ENCODE assay signal across 8 cellular contexts in the genomic region with DNA sequence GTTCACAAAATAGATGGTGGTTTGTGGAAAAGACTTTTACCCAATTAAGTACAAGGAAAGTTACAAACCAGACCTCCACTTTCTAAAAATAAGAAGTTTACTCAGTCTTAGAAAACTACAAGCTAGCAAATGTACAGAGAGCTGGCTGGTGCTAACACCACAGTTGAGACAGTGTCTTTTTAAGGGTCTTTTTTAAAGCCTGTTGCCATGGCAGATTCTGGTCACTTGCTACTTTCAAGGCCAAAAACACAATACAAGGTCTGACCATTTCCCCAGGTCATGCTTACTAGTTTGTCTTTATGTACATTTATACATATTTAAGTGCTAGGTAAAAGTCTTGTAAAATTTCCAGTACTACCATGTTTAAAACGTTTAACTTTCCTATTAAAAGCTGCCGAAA. TPM values are rescaled to one million over a fixed set of nuclear protein-coding genes. Genes with fewer than 3 reads are reported as not detected.
DNase-seq lines count a peak whose midpoint lies in the region; TF ChIP-seq lines count a peak whose summit lies in the region.

No MANE protein-coding gene starts in this region.

- no peak for TF ChIP-seq EP300 in suprapubic skin (IDR thresholded peaks at IDR 0.05)

- peaks cover 19% of the 10 kb centered on the region for H3K36me3 ChIP-seq in suprapubic skin

- H3K4me3 Mint-ChIP-seq in activated CD4-positive, alpha-beta T cell treated with anti-CD3 and anti-CD28 coated beads, Interleukin-2, amount 10 ng/mL, durations not matched to agents 24 days and 14 days, result peak overlapping the region; percentile 99
- peak overlapping the region; percentile 99 for H3K4me3 Mint-ChIP-seq in activated naive CD8-positive, alpha-beta T cell treated with anti-CD3 and anti-CD28 coated beads for 36 hours

- no peaks in the 10 kb centered on the region for H3K9me3 ChIP-seq in suprapubic skin

- TF ChIP-seq CTCF in suprapubic skin (IDR thresholded peaks at IDR 0.05), result no peak

- H3K27ac ChIP-seq in suprapubic skin, result peak overlapping the region; percentile 93

- H3K9me3 Mint-ChIP-seq in activated CD4-positive, alpha-beta T cell treated with anti-CD3 and anti-CD28 coated beads, Interleukin-2, amount 10 ng/mL, durations not matched to agents 24 days and 14 days, result no peaks in the 10 kb centered on the region
- H3K9me3 Mint-ChIP-seq in activated naive CD8-positive, alpha-beta T cell treated with anti-CD3 and anti-CD28 coated beads for 36 hours, result no peaks in the 10 kb centered on the region

- H3K27me3 ChIP-seq in suprapubic skin, result no peaks in the 10 kb centered on the region

- no peak for TF ChIP-seq POLR2A in suprapubic skin (IDR thresholded peaks at IDR 0.05)

- H3K27me3 Mint-ChIP-seq in activated CD4-positive, alpha-beta T cell treated with anti-CD3 and anti-CD28 coated beads, Interleukin-2, amount 10 ng/mL, durations not matched to agents 24 days and 14 days, result no peaks in the 10 kb centered on the region
- peaks cover 8% of the 10 kb centered on the region for H3K27me3 Mint-ChIP-seq in activated naive CD8-positive, alpha-beta T cell treated with anti-CD3 and anti-CD28 coated beads for 36 hours

- peak overlapping the region; percentile 83 for H3K4me3 ChIP-seq in suprapubic skin

- intact Hi-C loops in activated CD4-positive, alpha-beta T cell treated with anti-CD3 and anti-CD28 coated beads, Interleukin-2, amount 10 ng/mL, durations not matched to agents 24 days and 14 days (cut with micrococcal nuclease), result loop anchor here (1.0 to 5.0 kb wide), 3 partner anchors 113 to 566 kb away; no protein-coding TSS in a partner anchor

- peaks cover 35% of the 10 kb centered on the region for H3K4me1 ChIP-seq in suprapubic skin

- peaks cover 73% of the 10 kb centered on the region for H3K36me3 Mint-ChIP-seq in activated CD4-positive, alpha-beta T cell treated with anti-CD3 and anti-CD28 coated beads, Interleukin-2, amount 10 ng/mL, durations not matched to agents 24 days and 14 days (ENCODE audit: low read depth)
- peaks cover 75% of the 10 kb centered on the region for H3K36me3 Mint-ChIP-seq in activated naive CD8-positive, alpha-beta T cell treated with anti-CD3 and anti-CD28 coated beads for 36 hours

- 10% methylated on average over 2 of the region's 2 CpGs for WGBS in suprapubic skin

- peak overlapping the region; percentile 96 for H3K27ac Mint-ChIP-seq in activated CD4-positive, alpha-beta T cell treated with anti-CD3 and anti-CD28 coated beads, Interleukin-2, amount 10 ng/mL, durations not matched to agents 24 days and 14 days
- H3K27ac Mint-ChIP-seq in activated naive CD8-positive, alpha-beta T cell treated with anti-CD3 and anti-CD28 coated beads for 36 hours, result peak overlapping the region; percentile 96

- H3K4me1 Mint-ChIP-seq in activated CD4-positive, alpha-beta T cell treated with anti-CD3 and anti-CD28 coated beads, Interleukin-2, amount 10 ng/mL, durations not matched to agents 24 days and 14 days, result peaks cover 31% of the 10 kb centered on the region
- H3K4me1 Mint-ChIP-seq in activated naive CD8-positive, alpha-beta T cell treated with anti-CD3 and anti-CD28 coated beads for 36 hours, result peaks cover 16% of the 10 kb centered on the region

- DNase-seq in activated CD4-positive, alpha-beta T cell treated with anti-CD3 and anti-CD28 coated beads, Interleukin-2, amount 10 ng/mL, durations not matched to agents 24 days and 14 days, result peak; percentile 64
- no peak for DNase-seq in activated CD4-positive, alpha-beta T cell treated with anti-CD3 and anti-CD28 coated beads, Interleukin-2, amount 50 U/mL, for 4 hours
- no peak for DNase-seq in activated naive CD8-positive, alpha-beta T cell treated with anti-CD3 and anti-CD28 coated beads for 36 hours
- DNase-seq in kidney tubule cell (ENCODE audit: low spot score) (peak; percentile 13), suprapubic skin (ENCODE audit: low spot score in 2 of 2) (no peak), NCI-H345 treated with DMSO at 0.1 percent for 48 hours (lab: John Stamatoyannopoulos, UW; ENCODE audit: unreplicated experiment) (no peak), NCI-H1048 (lab: John Stamatoyannopoulos, UW) (no peak)
- DNase-seq in effector CD8-positive, alpha-beta T cell (lab: John Stamatoyannopoulos, UW), result no peak

RNA-seq across cellular contexts. Expression of a gene that starts 2.4 kb away (rescaled TPM):
- 84.2 and 90.8 TPM in 2 replicates for total RNA-seq in activated CD4-positive, alpha-beta T cell treated with anti-CD3 and anti-CD28 coated beads, Interleukin-2, amount 10 ng/mL, durations not matched to agents 24 days and 14 days
- 100 to 1,000 TPM; 147 to 153 TPM for total RNA-seq in activated naive CD8-positive, alpha-beta T cell treated with anti-CD3 and anti-CD28 coated beads for 36 hours
- total RNA-seq in suprapubic skin, result 100 to 1,000 TPM; 103 to 178 (median 156) TPM

Comparison
In these comparisons a context has a peak if more than half of its experiments do, and no peak if none do; other contexts are left out.
1. DNase-seq: peak in activated CD4-positive, alpha-beta T cell treated with anti-CD3 and anti-CD28 coated beads, Interleukin-2, amount 10 ng/mL, durations not matched to agents 24 days and 14 days (single experiment) and kidney tubule cell (single experiment); none in activated CD4-positive, alpha-beta T cell treated with anti-CD3 and anti-CD28 coated beads, Interleukin-2, amount 50 U/mL, for 4 hours (0 of 2), activated naive CD8-positive, alpha-beta T cell treated with anti-CD3 and anti-CD28 coated beads for 36 hours (single experiment), suprapubic skin (0 of 2), effector CD8-positive, alpha-beta T cell (single experiment), NCI-H345 treated with DMSO at 0.1 percent for 48 hours (single experiment) and NCI-H1048 (single experiment).